In the genomic region with DNA sequence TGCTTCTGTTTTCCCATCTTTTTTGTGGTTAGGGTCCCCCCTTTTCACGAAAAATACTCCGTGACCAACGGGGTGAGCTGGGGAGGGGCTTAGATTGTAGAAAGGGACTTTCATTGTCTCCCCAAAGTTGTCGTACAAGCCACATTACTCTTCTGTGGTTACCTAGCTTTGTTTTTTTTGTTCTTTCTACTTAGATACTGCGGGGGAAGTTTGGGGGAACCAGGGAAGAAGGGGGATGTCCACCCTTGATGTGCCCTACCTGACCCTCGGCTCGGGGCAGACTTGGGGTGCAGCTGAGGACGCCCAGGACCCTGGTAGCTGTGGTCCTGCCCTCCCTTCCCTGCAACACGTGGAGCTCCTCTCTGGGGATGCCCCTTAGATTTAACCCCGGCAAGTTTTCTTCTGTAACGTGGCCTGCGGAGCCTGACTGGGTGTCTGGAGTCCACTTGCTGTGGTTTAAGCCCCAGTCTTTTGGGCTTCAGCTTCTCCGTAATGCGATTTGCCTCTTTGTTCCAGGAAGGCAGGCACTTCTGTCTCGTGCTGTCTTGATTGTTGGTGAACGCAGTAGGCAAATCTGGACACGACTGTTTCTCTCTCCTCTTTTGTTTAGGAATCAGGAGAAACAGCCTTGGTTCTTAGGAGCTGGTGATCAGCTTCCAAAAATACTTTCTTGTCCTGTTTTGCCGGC, we compare ENCODE assay signal across 8 cellular contexts. TPM values are rescaled to one million over a fixed set of nuclear protein-coding genes. Genes with fewer than 3 reads are reported as not detected.
DNase-seq lines count a peak whose midpoint lies in the region; ATAC-seq and TF ChIP-seq lines count a peak whose summit lies in the region.

No MANE protein-coding gene starts in this region.

- H3K36me3 ChIP-seq in DND-41 (ENCODE audit: insufficient read depth, low read length) (0 out of 2 replicates have a peak, but pooled peaks cover 3% of the 10 kb centered on the region), KOPT-K1 (ENCODE audit: insufficient read depth, low read length) (no peaks in the 10 kb centered on the region; the same call in 1 of the 2 replicates)

- peak overlapping the region; percentile 62 for H3K27ac ChIP-seq in DND-41 (ENCODE audit: low read length)
- H3K27ac ChIP-seq in KOPT-K1 (ENCODE audit: low read depth, low read length, poor library complexity, severe bottlenecking), result peak overlapping the region; percentile 96

- peaks cover 46% of the 10 kb centered on the region for H3K4me1 ChIP-seq in DND-41 (ENCODE audit: insufficient read depth, low read length)

- H3K9me3 ChIP-seq in DND-41 (ENCODE audit: insufficient read depth, low read length, severe bottlenecking) (no peaks in the 10 kb centered on the region), KOPT-K1 (ENCODE audit: insufficient read depth, low read length, poor library complexity, severe bottlenecking) (no peaks in the 10 kb centered on the region)

- peak overlapping the region; percentile 70 for H2AFZ ChIP-seq in DND-41 (ENCODE audit: low read depth, low read length)

- peaks cover 25% of the 10 kb centered on the region for H4K20me1 ChIP-seq in DND-41 (ENCODE audit: insufficient read depth, low read length)

- no peaks in the 10 kb centered on the region for H3K27me3 ChIP-seq in DND-41 (ENCODE audit: insufficient read depth, low read length, poor library complexity)

- peak; percentile 46 for ATAC-seq in DND-41 (ENCODE audit: insufficient read depth, low read depth)
- peak; percentile 11 for ATAC-seq in left colon

- intact Hi-C loops in left colon (cut with DNase I, micrococcal nuclease), result no loop called here

- TF ChIP-seq CTCF in DND-41 (IDR thresholded peaks at IDR 0.05; ENCODE audit: borderline replicate concordance, extremely low read depth, low read length, poor library complexity, severe bottlenecking) (no peak), WI38 (IDR thresholded peaks at IDR 0.05; ENCODE audit: low read depth, low read length) (no peak)

- H3K9ac ChIP-seq in DND-41 (ENCODE audit: low read depth, low read length), result peak overlapping the region; percentile 98

- H3K4me2 ChIP-seq in DND-41 (ENCODE audit: insufficient read depth, low read length), result peak overlapping the region; percentile 83

- peaks cover 58% of the 10 kb centered on the region for H3K79me2 ChIP-seq in DND-41 (ENCODE audit: insufficient read depth, low read length)

- peak overlapping the region; percentile 71 to 83 for H3K4me3 ChIP-seq in DND-41 (ENCODE audit: low read depth in 1 of 2, low read length in 2 of 2)
- peak overlapping the region; percentile 96 for H3K4me3 ChIP-seq in WI38 (ENCODE audit: low read depth, low read length)

- DNase-seq in DND-41, result peak; percentile 37
- peak; percentile 21 for DNase-seq in cerebellum (ENCODE audit: low spot score)
- peak; percentile 26 to 35 for DNase-seq in left colon
- DNase-seq in stimulated activated CD4-positive, alpha-beta T cell treated with anti-CD3 and anti-CD28 coated beads, Interleukin-4, amount 100 ng/mL, for 24 hours, result peak; percentile 51
- no peak for DNase-seq in NCI-H128 (lab: John Stamatoyannopoulos, UW; ENCODE audit: unreplicated experiment)
- no peak for DNase-seq in occipital lobe (lab: John Stamatoyannopoulos, UW)

RNA-seq across cellular contexts. Expression of gene ABCC1, which starts 0.9 kb away (rescaled TPM):
- total RNA-seq in cerebellum, result 12.5 TPM
- total RNA-seq in left colon, result 10 to 100 TPM; 18.3 to 23.3 TPM
- total RNA-seq in occipital lobe, result 10.5 TPM

Comparison
In these comparisons a context has a peak if more than half of its experiments do, and no peak if none do; other contexts are left out.
1. DNase-seq: peak in DND-41 (single experiment), cerebellum (single experiment), left colon (2 of 2) and stimulated activated CD4-positive, alpha-beta T cell treated with anti-CD3 and anti-CD28 coated beads, Interleukin-4, amount 100 ng/mL, for 24 hours (single experiment); none in NCI-H128 (single experiment) and occipital lobe (single experiment).